Comparison of ENCODE assay signal across 16 cellular contexts in the genomic region with DNA sequence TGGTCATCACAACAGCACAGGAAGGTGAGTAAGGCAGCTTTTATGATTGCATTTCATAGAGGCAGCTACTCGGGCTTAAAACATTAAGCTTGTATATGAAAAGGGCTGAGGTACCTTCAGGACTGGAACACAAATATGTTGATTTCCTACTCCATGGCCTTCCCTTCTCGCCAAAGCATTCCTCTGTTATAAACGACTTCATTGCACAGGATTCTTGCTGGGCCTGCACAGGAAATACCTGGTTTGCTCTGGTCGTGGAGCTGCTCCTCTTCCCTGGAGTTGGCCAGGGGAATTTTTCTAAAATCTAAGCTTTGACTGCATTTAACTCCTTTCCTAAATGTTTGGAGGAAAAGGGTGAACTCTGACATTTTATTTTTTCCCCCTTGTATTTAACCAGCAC. TPM values are rescaled to one million over a fixed set of nuclear protein-coding genes. Genes with fewer than 3 reads are reported as not detected.
"Had no signal": no experiment of that assay in that cellular context is flagged by ENCODE, and none has a peak within 500 bp of the region (broad histone marks: within the 10 kb centered on the region; RNA-seq: fewer than 3 reads in every experiment).

No MANE protein-coding gene starts in this region.

- H3K4me3 Mint-ChIP-seq: activated naive CD4-positive, alpha-beta T cell treated with anti-CD3 and anti-CD28 coated beads for 36 hours; activated naive CD8-positive, alpha-beta T cell treated with anti-CD3 and anti-CD28 coated beads, Interleukin-2, amount 50 U/mL, for 24 hours; activated T-helper 17 cell treated with anti-CD3 and anti-CD28 coated beads, Interleukin-2, amount 50 U/mL, for 72 hours; stimulated activated naive CD8-positive, alpha-beta T cell treated with anti-CD3 and anti-CD28 coated beads, Interleukin-15, Interleukin-2, amounts not matched to agents 100 ng/mL and 50 ng/mL, for 24 hours had no signal

- H3K4me1 Mint-ChIP-seq: activated T-helper 17 cell treated with anti-CD3 and anti-CD28 coated beads, Interleukin-2, amount 50 U/mL, for 72 hours had no signal

- H3K27me3 ChIP-seq: cardiac muscle cell, esophagus squamous epithelium, right lobe of liver, spleen, upper lobe of right lung had no signal

- H3K9me3 Mint-ChIP-seq: activated naive CD4-positive, alpha-beta T cell treated with anti-CD3 and anti-CD28 coated beads for 36 hours; activated naive CD8-positive, alpha-beta T cell treated with anti-CD3 and anti-CD28 coated beads, Interleukin-2, amount 50 U/mL, for 24 hours; activated T-helper 17 cell treated with anti-CD3 and anti-CD28 coated beads, Interleukin-2, amount 50 U/mL, for 72 hours; stimulated activated naive CD8-positive, alpha-beta T cell treated with anti-CD3 and anti-CD28 coated beads, Interleukin-15, Interleukin-2, amounts not matched to agents 100 ng/mL and 50 ng/mL, for 24 hours had no signal

- DNase-seq: activated CD4-positive, alpha-beta T cell treated with anti-CD3 and anti-CD28 coated beads for 1 hour; activated CD4-positive, alpha-beta T cell treated with anti-CD3 and anti-CD28 coated beads, Interleukin-2, amount 50 U/mL, for 48 hours; activated naive CD4-positive, alpha-beta T cell treated with anti-CD3 and anti-CD28 coated beads for 36 hours; activated naive CD8-positive, alpha-beta T cell treated with anti-CD3 and anti-CD28 coated beads, Interleukin-2, amount 50 U/mL, for 24 hours; aorta; esophagus squamous epithelium; hypothalamus; kidney glomerular epithelial cell; right lobe of liver; spleen; T-helper 1 cell; T1000; upper lobe of right lung had no signal

- H3K27ac Mint-ChIP-seq: activated naive CD4-positive, alpha-beta T cell treated with anti-CD3 and anti-CD28 coated beads for 36 hours; activated naive CD8-positive, alpha-beta T cell treated with anti-CD3 and anti-CD28 coated beads, Interleukin-2, amount 50 U/mL, for 24 hours; activated T-helper 17 cell treated with anti-CD3 and anti-CD28 coated beads, Interleukin-2, amount 50 U/mL, for 72 hours; stimulated activated naive CD8-positive, alpha-beta T cell treated with anti-CD3 and anti-CD28 coated beads, Interleukin-15, Interleukin-2, amounts not matched to agents 100 ng/mL and 50 ng/mL, for 24 hours had no signal

- H3K4me3 ChIP-seq: cardiac muscle cell, esophagus squamous epithelium, right lobe of liver, spleen, upper lobe of right lung had no signal

- H3K9me3 ChIP-seq: esophagus squamous epithelium, right lobe of liver, spleen, upper lobe of right lung had no signal

- H3K27me3 Mint-ChIP-seq: activated naive CD8-positive, alpha-beta T cell treated with anti-CD3 and anti-CD28 coated beads, Interleukin-2, amount 50 U/mL, for 24 hours; activated T-helper 17 cell treated with anti-CD3 and anti-CD28 coated beads, Interleukin-2, amount 50 U/mL, for 72 hours; stimulated activated naive CD8-positive, alpha-beta T cell treated with anti-CD3 and anti-CD28 coated beads, Interleukin-15, Interleukin-2, amounts not matched to agents 100 ng/mL and 50 ng/mL, for 24 hours had no signal

- H3K27ac ChIP-seq: cardiac muscle cell, esophagus squamous epithelium, right lobe of liver, spleen, upper lobe of right lung had no signal

- ATAC-seq: activated naive CD8-positive, alpha-beta T cell treated with anti-CD3 and anti-CD28 coated beads, Interleukin-2, amount 50 U/mL, for 24 hours; activated T-helper 17 cell treated with anti-CD3 and anti-CD28 coated beads, Interleukin-2, amount 50 U/mL, for 72 hours; right lobe of liver; upper lobe of right lung had no signal

- H3K36me3 ChIP-seq: cardiac muscle cell, esophagus squamous epithelium, right lobe of liver, spleen, upper lobe of right lung had no signal

RNA-seq across cellular contexts. Expression of a gene that starts 51.1 kb away (rescaled TPM):
- polyA plus RNA-seq: cardiac muscle cell had no signal
